ENCODE assay signal across 11 cellular contexts in genomic region chr10:59970396-59971368, GRCh38.
A peak's percentile ranks its signal among the peaks of the same experiment; 100 is the strongest.
DNase-seq lines count a peak whose midpoint lies in the region; ATAC-seq and TF ChIP-seq lines count a peak whose summit lies in the region.
"Had no signal": no experiment of that assay in that cellular context is flagged by ENCODE, and none has a peak within 500 bp of the region (broad histone marks: within the 10 kb centered on the region; RNA-seq: fewer than 3 reads in every experiment).

No MANE protein-coding gene starts in this region.

- H3K4me1 ChIP-seq in trophoblast cell (ENCODE audit: control insufficient read depth in 1 of 2, insufficient read depth in 2 of 2, low read length in 2 of 2) (peaks cover 15 to 28% of the 10 kb centered on the region in 2 experiments), sigmoid colon (peaks cover 0 to 7% (median 2%) of the 10 kb centered on the region in 4 donors)

- H2BK120ac ChIP-seq in trophoblast cell (ENCODE audit: insufficient read depth, low read length, poor library complexity), result peak overlapping the region; percentile 89

- peaks cover 6% of the 10 kb centered on the region for H3K79me2 ChIP-seq in trophoblast cell (ENCODE audit: control insufficient read depth, insufficient read depth, low read length, poor library complexity)

- no CpG with 5 or more reads among the region's 5 CpGs for WGBS in trophoblast cell (ENCODE audit: extremely low coverage, insufficient coverage, insufficient read length)
- 66 to 84% methylated on average over 5 of the region's 5 CpGs for WGBS in sigmoid colon, 2 donors

- H3K27ac ChIP-seq in trophoblast cell (ENCODE audit: low read depth, low read length) (peak overlapping the region; percentile 56), sigmoid colon (no peak overlapping the region)
- H3K27ac ChIP-seq: neutrophil had no signal

- no peak for TF ChIP-seq CTCF in sigmoid colon (IDR thresholded peaks at IDR 0.05)

- H3K4ac ChIP-seq in trophoblast cell (ENCODE audit: low read depth, low read length), result no peak overlapping the region

- no peak for TF ChIP-seq POLR2A in sigmoid colon (IDR thresholded peaks at IDR 0.05)

- intact Hi-C loops in sigmoid colon (cut with DNase I), result no loop called here

- H4K8ac ChIP-seq in trophoblast cell (ENCODE audit: low read depth, low read length), result peak overlapping the region; percentile 9

- no peak overlapping the region for H3K18ac ChIP-seq in trophoblast cell (ENCODE audit: low read length)

- peak overlapping the region; percentile 78 for H4K91ac ChIP-seq in trophoblast cell (ENCODE audit: low read depth, low read length)

- no peak overlapping the region for H3K14ac ChIP-seq in trophoblast cell (ENCODE audit: low read length)

- no peaks in the 10 kb centered on the region for H3K9me3 ChIP-seq in trophoblast cell (ENCODE audit: insufficient read depth, low read depth, low read length)
- H3K9me3 ChIP-seq in sigmoid colon, result no peaks in the 10 kb centered on the region
- H3K9me3 ChIP-seq: heart left ventricle, neutrophil had no signal

- DNase-seq in NCI-H345 (lab: John Stamatoyannopoulos, UW) (peak; percentile 14), NCI-H345 treated with DMSO at 0.1 percent for 48 hours (lab: John Stamatoyannopoulos, UW; ENCODE audit: unreplicated experiment) (no peak), Kasumi-1 (lab: John Stamatoyannopoulos, UW) (peak; percentile 68 to 80), trophoblast cell (no peak), sigmoid colon (no peak), NCI-H1930 (lab: John Stamatoyannopoulos, UW) (no peak), hypothalamus (lab: John Stamatoyannopoulos, UW) (no peak)
- DNase-seq: heart left ventricle had no signal

- H4K12ac ChIP-seq in trophoblast cell (ENCODE audit: low read depth, low read length), result no peak overlapping the region

- no peak for TF ChIP-seq EP300 in sigmoid colon (IDR thresholded peaks at IDR 0.05)

- H3K23ac ChIP-seq in trophoblast cell (ENCODE audit: low read length), result no peak overlapping the region

- H3K9ac ChIP-seq in trophoblast cell (ENCODE audit: low read length), result no peak overlapping the region

- H2AFZ ChIP-seq in trophoblast cell (ENCODE audit: insufficient read depth, low read length, poor library complexity), result no peak overlapping the region

- H3K4me3 ChIP-seq in trophoblast cell (ENCODE audit: low read depth, low read length) (no peak overlapping the region), sigmoid colon (no peak overlapping the region)
- H3K4me3 ChIP-seq: heart left ventricle had no signal

- H3K27me3 ChIP-seq in trophoblast cell (ENCODE audit: insufficient read depth, low read length) (no peaks in the 10 kb centered on the region), sigmoid colon (no peaks in the 10 kb centered on the region)
- H3K27me3 ChIP-seq: heart left ventricle, neutrophil had no signal

- H2BK5ac ChIP-seq in trophoblast cell (ENCODE audit: low read depth, low read length, poor library complexity), result peak overlapping the region; percentile 77

- peak overlapping the region; percentile 72 for H2AK5ac ChIP-seq in trophoblast cell (ENCODE audit: low read length)

- H2BK12ac ChIP-seq in trophoblast cell (ENCODE audit: low read length), result peak overlapping the region; percentile 86

- H3K36me3 ChIP-seq in trophoblast cell (ENCODE audit: control insufficient read depth in 1 of 2, insufficient read depth in 2 of 2, low read length in 2 of 2), result no peaks in the 10 kb centered on the region
- no peaks in the 10 kb centered on the region for H3K36me3 ChIP-seq in sigmoid colon
- H3K36me3 ChIP-seq: heart left ventricle, neutrophil had no signal

- no peak overlapping the region for H3K4me2 ChIP-seq in trophoblast cell (ENCODE audit: low read length)

- peak; percentile 67 for ATAC-seq in HG02642 (IDR thresholded peaks at IDR 0.05; ENCODE audit: poor library complexity, unreplicated experiment)
- ATAC-seq: Panc1 had no signal

- H3K79me1 ChIP-seq in trophoblast cell (ENCODE audit: low read length), result peaks cover 26% of the 10 kb centered on the region

Comparison
In these comparisons a context has a peak if more than half of its experiments do, and no peak if none do; other contexts are left out.
1. DNase-seq: peak in NCI-H345 (single experiment) and Kasumi-1 (2 of 2); none in NCI-H345 treated with DMSO at 0.1 percent for 48 hours (single experiment), trophoblast cell (0 of 2), sigmoid colon (single experiment), NCI-H1930 (0 of 2) and hypothalamus (0 of 51).